8 cellular contexts compared by ENCODE assay signal in genomic region chr9:34185778-34186551, GRCh38. TPM values are rescaled to one million over a fixed set of nuclear protein-coding genes. Genes with fewer than 3 reads are reported as not detected.
DNase-seq lines count a peak whose midpoint lies in the region; ATAC-seq and TF ChIP-seq lines count a peak whose summit lies in the region.

No MANE protein-coding gene starts in this region.

- H3K36me3 Mint-ChIP-seq in Calu3 (ENCODE audit: insufficient read depth, unreplicated experiment), result peaks cover 21% of the 10 kb centered on the region
- H3K36me3 Mint-ChIP-seq in activated CD8-positive, alpha-beta memory T cell treated with anti-CD3 and anti-CD28 coated beads, Interleukin-2, amount 10 ng/mL, durations not matched to agents 7 days and 5 days, result peaks cover 10% of the 10 kb centered on the region

- no peaks in the 10 kb centered on the region for H3K9me3 Mint-ChIP-seq in Calu3 (ENCODE audit: low read depth, unreplicated experiment)
- H3K9me3 Mint-ChIP-seq in activated CD8-positive, alpha-beta memory T cell treated with anti-CD3 and anti-CD28 coated beads, Interleukin-2, amount 10 ng/mL, durations not matched to agents 7 days and 5 days (ENCODE audit: low read depth), result no peaks in the 10 kb centered on the region

- ATAC-seq in GM21447 (IDR thresholded peaks at IDR 0.05; ENCODE audit: unreplicated experiment) (peak; percentile 89), Right ventricle myocardium superior (ENCODE audit: poor library complexity) (peak; percentile 94)
- peak; percentile 94 for ATAC-seq in activated CD8-positive, alpha-beta memory T cell treated with anti-CD3 and anti-CD28 coated beads, Interleukin-2, amount 10 ng/mL, durations not matched to agents 7 days and 5 days

- H3K4me3 ChIP-seq in skeletal muscle cell (ENCODE audit: low read depth, low read length), result no peak overlapping the region

- H3K4me1 Mint-ChIP-seq in Calu3 (ENCODE audit: low read depth, unreplicated experiment), result peaks cover 15% of the 10 kb centered on the region
- peaks cover 19% of the 10 kb centered on the region for H3K4me1 Mint-ChIP-seq in activated CD8-positive, alpha-beta memory T cell treated with anti-CD3 and anti-CD28 coated beads, Interleukin-2, amount 10 ng/mL, durations not matched to agents 7 days and 5 days

- H3K27me3 Mint-ChIP-seq in Calu3 (ENCODE audit: unreplicated experiment), result no peaks in the 10 kb centered on the region
- H3K27me3 Mint-ChIP-seq in activated CD8-positive, alpha-beta memory T cell treated with anti-CD3 and anti-CD28 coated beads, Interleukin-2, amount 10 ng/mL, durations not matched to agents 7 days and 5 days, result no peaks in the 10 kb centered on the region

- peak overlapping the region; percentile 19 for H3K4me3 Mint-ChIP-seq in Calu3 (ENCODE audit: low read depth, unreplicated experiment)
- H3K4me3 Mint-ChIP-seq in activated CD8-positive, alpha-beta memory T cell treated with anti-CD3 and anti-CD28 coated beads, Interleukin-2, amount 10 ng/mL, durations not matched to agents 7 days and 5 days, result no peak overlapping the region

- DNase-seq in Calu3 (peak; percentile 36), M059J (ENCODE audit: low read depth) (peak; percentile 96), Right ventricle myocardium superior (no peak), skeletal muscle cell (ENCODE audit: low read depth) (peak; percentile 80), cerebellum (ENCODE audit: low spot score) (no peak), GM19240 (ENCODE audit: insufficient read length, low spot score) (no peak)
- DNase-seq in activated CD8-positive, alpha-beta memory T cell treated with anti-CD3 and anti-CD28 coated beads, Interleukin-2, amount 10 ng/mL, durations not matched to agents 7 days and 5 days, result peak; percentile 46

- intact Hi-C loops in Calu3 (cut with micrococcal nuclease; ENCODE audit: unreplicated experiment), result loop anchor here (5.0 to 10.0 kb wide), 2 partner anchors 61 to 114 kb away; partner anchors contain the start of gene DCAF12
- intact Hi-C loops in Right ventricle myocardium superior (cut with DNase I), result no loop called here

- CTCF ChIA-PET in Calu3 (lab: Charles Lee), result no interaction called here
- CTCF ChIA-PET in activated CD8-positive, alpha-beta memory T cell treated with anti-CD3 and anti-CD28 coated beads, Interleukin-2, amount 10 ng/mL, durations not matched to agents 7 days and 5 days (lab: Charles Lee), result no interaction called here

- no TSS peak for BruUV-seq in Calu3 (replicated peaks; lab: Mats Ljungman, UMichigan)

- H3K27ac Mint-ChIP-seq in Calu3 (ENCODE audit: unreplicated experiment), result peak overlapping the region; percentile 42
- peak overlapping the region; percentile 43 for H3K27ac Mint-ChIP-seq in activated CD8-positive, alpha-beta memory T cell treated with anti-CD3 and anti-CD28 coated beads, Interleukin-2, amount 10 ng/mL, durations not matched to agents 7 days and 5 days

- TF ChIP-seq CTCF in Calu3 (IDR thresholded peaks at IDR 0.05; ENCODE audit: unreplicated experiment), result no peak

RNA-seq across cellular contexts. Expression of gene UBAP1, which starts 7.1 kb away (rescaled TPM):
- total RNA-seq in Calu3 (2022) (29.4 and 30.7 TPM in 2 replicates), Right ventricle myocardium superior (44.0 TPM), cerebellum (19.6 TPM)
- 33.2 and 40.4 TPM in 2 replicates for total RNA-seq in M059J (2014; rRNA removed; shearing (Covaris generic))
- 10 to 100 TPM; 36.3 to 41.0 TPM for total RNA-seq in activated CD8-positive, alpha-beta memory T cell treated with anti-CD3 and anti-CD28 coated beads, Interleukin-2, amount 10 ng/mL, durations not matched to agents 7 days and 5 days

RNA-seq across cellular contexts. Expression of gene DCAF12, which starts 59.5 kb away (rescaled TPM):
- total RNA-seq in Calu3 (2022), result 20.8 and 24.4 TPM in 2 replicates
- 32.4 and 39.9 TPM in 2 replicates for total RNA-seq in M059J (2014; rRNA removed; shearing (Covaris generic))
- 10 to 100 TPM; 48.4 to 58.9 TPM for total RNA-seq in activated CD8-positive, alpha-beta memory T cell treated with anti-CD3 and anti-CD28 coated beads, Interleukin-2, amount 10 ng/mL, durations not matched to agents 7 days and 5 days
- 14.8 TPM for total RNA-seq in Right ventricle myocardium superior
- total RNA-seq in cerebellum, result 26.3 TPM

Comparison
In these comparisons a context has a peak if more than half of its experiments do, and no peak if none do; other contexts are left out.
1. DNase-seq: peak in Calu3 (single experiment), M059J (single experiment), activated CD8-positive, alpha-beta memory T cell treated with anti-CD3 and anti-CD28 coated beads, Interleukin-2, amount 10 ng/mL, durations not matched to agents 7 days and 5 days (single experiment) and skeletal muscle cell (single experiment); none in Right ventricle myocardium superior (single experiment), cerebellum (single experiment) and GM19240 (single experiment).
2. Peak in every context shown above with its lines, with median percentiles within 50 percentile points of each other: ATAC-seq.